ENCODE assay signal across 11 cellular contexts in the genomic region with DNA sequence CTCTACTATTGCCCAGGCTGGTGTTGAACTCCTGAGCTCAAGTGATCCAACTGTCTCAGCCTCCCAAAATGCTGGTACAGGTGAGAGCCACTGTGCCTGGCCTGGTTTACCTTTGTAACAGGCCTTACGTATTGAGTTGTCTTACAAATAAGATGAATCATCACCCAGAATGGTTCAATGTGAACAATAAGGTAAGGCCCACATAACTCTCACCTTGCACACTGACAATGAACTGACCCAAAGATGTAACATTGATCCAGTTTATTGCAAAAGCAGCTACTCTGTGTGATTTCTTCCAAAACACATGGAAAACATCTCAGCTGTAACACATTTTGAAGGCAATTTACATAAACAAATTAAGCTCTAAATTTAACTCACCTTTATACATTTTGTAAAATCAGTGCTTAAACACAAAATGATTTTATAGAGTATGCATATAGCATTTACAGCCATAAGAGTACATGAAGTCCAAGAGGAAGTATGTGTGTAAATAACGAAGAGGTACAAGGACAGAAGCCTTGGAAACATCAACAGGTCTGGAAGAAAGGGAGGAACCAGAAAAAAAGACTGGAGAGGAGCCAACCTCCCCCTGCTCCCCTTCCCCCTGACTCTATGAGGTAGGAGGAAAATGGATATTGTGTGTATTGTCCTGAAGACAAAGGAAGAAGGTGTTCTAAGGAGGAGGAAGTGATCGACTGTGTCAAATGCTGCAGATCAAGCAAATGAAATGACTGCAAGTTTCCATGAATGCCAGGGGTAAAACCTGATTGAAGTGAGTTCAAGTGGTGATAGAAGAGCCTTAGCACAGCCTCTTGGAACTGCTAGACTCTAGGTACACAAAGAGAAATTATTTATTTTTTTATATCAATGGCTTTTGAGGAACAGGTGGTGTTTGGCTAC. TPM values are rescaled to one million over a fixed set of nuclear protein-coding genes. Genes with fewer than 3 reads are reported as not detected.
DNase-seq lines count a peak whose midpoint lies in the region; ATAC-seq, FAIRE-seq and TF ChIP-seq lines count a peak whose summit lies in the region.
"Had no signal": no experiment of that assay in that cellular context is flagged by ENCODE, and none has a peak within 500 bp of the region (broad histone marks: within the 10 kb centered on the region; RNA-seq: fewer than 3 reads in every experiment).

No MANE protein-coding gene starts in this region.

- H3K27ac Mint-ChIP-seq in T-helper 1 cell treated with Interleukin-12 subunit alpha and Interleukin-12 subunit beta and Interleukin-4 antibody, amounts not matched to agents 30 μg/mL and 1 μg/mL, for 36 hours, result peak overlapping the region; percentile 75
- H3K27ac Mint-ChIP-seq: progenitor cell of endocrine pancreas had no signal

- H3K9me3 ChIP-seq in mammary epithelial cell (replicated peaks; ENCODE audit: insufficient read depth, low read length) (no peaks in the 10 kb centered on the region), pancreas (no peaks in the 10 kb centered on the region)
- H3K9me3 ChIP-seq: suprapubic skin had no signal

- in situ Hi-C loops in mammary epithelial cell (cut with MboI; ENCODE audit: low sequenced_read_pairs in 2 of 2), result no loop called here

- H3K36me3 Mint-ChIP-seq in T-helper 1 cell treated with Interleukin-12 subunit alpha and Interleukin-12 subunit beta and Interleukin-4 antibody, amounts not matched to agents 30 μg/mL and 1 μg/mL, for 36 hours (ENCODE audit: low read depth), result peaks cover 3% of the 10 kb centered on the region

- CTCF ChIA-PET in mammary epithelial cell (lab: Charles Lee; ENCODE audit: low non-redundant PET), result no interaction called here

- no peaks in the 10 kb centered on the region for H4K20me1 ChIP-seq in mammary epithelial cell (ENCODE audit: insufficient read depth, low read length)

- no peaks in the 10 kb centered on the region for H3K27me3 ChIP-seq in mammary epithelial cell (ENCODE audit: insufficient read depth, low read length)
- no peaks in the 10 kb centered on the region for H3K27me3 ChIP-seq in pancreas
- H3K27me3 ChIP-seq: suprapubic skin had no signal

- DNase-seq in T-helper 1 cell (no peak), NCI-H69 (lab: John Stamatoyannopoulos, UW) (peak; percentile 13), mammary epithelial cell (peak; percentile 32), pancreas (no peak), SW480 (ENCODE audit: low spot score) (no peak), DMS 273 treated with DMSO at 0.1 percent for 48 hours (lab: John Stamatoyannopoulos, UW) (no peak)
- DNase-seq: NCI-H1930 had no signal

- no peaks in the 10 kb centered on the region for H3K36me3 ChIP-seq in mammary epithelial cell (ENCODE audit: insufficient read depth, low read length)
- H3K36me3 ChIP-seq in pancreas, result no peaks in the 10 kb centered on the region
- H3K36me3 ChIP-seq: suprapubic skin had no signal

- no peak overlapping the region for H3K4me3 ChIP-seq in mammary epithelial cell (replicated peaks in 1 of 3; ENCODE audit: insufficient read depth in 1 of 3, low read depth in 2 of 3, low read length in 3 of 3)
- H3K4me3 ChIP-seq in pancreas, result no peak overlapping the region
- H3K4me3 ChIP-seq: suprapubic skin had no signal

- H3K4me1 ChIP-seq in mammary epithelial cell (ENCODE audit: insufficient read depth, low read length), result peaks cover 6% of the 10 kb centered on the region
- peaks cover 0 to 2% (median 0%) of the 10 kb centered on the region in 3 donors for H3K4me1 ChIP-seq in pancreas

- dilution Hi-C loops in mammary epithelial cell (cut with HindIII; ENCODE audit: low sequenced_read_pairs), result no loop called here

- intact Hi-C loops in mammary epithelial cell (cut with micrococcal nuclease) (no loop called here), pancreas (cut with DNase I) (no loop called here)

- H2AFZ ChIP-seq in mammary epithelial cell (ENCODE audit: low read depth, low read length), result no peak overlapping the region

- BruUV-seq in mammary epithelial cell (replicated peaks; lab: Mats Ljungman, UMichigan), result no TSS peak

- H3K79me2 ChIP-seq in mammary epithelial cell (ENCODE audit: insufficient read depth, low read length), result no peaks in the 10 kb centered on the region

- no peak overlapping the region for H3K4me2 ChIP-seq in mammary epithelial cell (ENCODE audit: insufficient read depth, low read depth, low read length)

- H3K9me3 Mint-ChIP-seq in T-helper 1 cell treated with Interleukin-12 subunit alpha and Interleukin-12 subunit beta and Interleukin-4 antibody, amounts not matched to agents 30 μg/mL and 1 μg/mL, for 36 hours, result no peaks in the 10 kb centered on the region

- H3K4me1 Mint-ChIP-seq in T-helper 1 cell treated with Interleukin-12 subunit alpha and Interleukin-12 subunit beta and Interleukin-4 antibody, amounts not matched to agents 30 μg/mL and 1 μg/mL, for 36 hours (ENCODE audit: low read depth), result peaks cover 33% of the 10 kb centered on the region

- no peaks in the 10 kb centered on the region for H3K27me3 Mint-ChIP-seq in T-helper 1 cell treated with Interleukin-12 subunit alpha and Interleukin-12 subunit beta and Interleukin-4 antibody, amounts not matched to agents 30 μg/mL and 1 μg/mL, for 36 hours (ENCODE audit: low read depth)
- H3K27me3 Mint-ChIP-seq: progenitor cell of endocrine pancreas had no signal

- no peak overlapping the region for H3K9ac ChIP-seq in mammary epithelial cell (ENCODE audit: insufficient read depth, low read length)

- WGBS in mammary epithelial cell (ENCODE audit: low coverage, missing lambda C conversion rate), result 62% methylated on average over 3 of the region's 3 CpGs
- 43 to 46% methylated on average over 3 of the region's 3 CpGs for WGBS in pancreas, 2 donors

- H3K4me3 Mint-ChIP-seq in T-helper 1 cell treated with Interleukin-12 subunit alpha and Interleukin-12 subunit beta and Interleukin-4 antibody, amounts not matched to agents 30 μg/mL and 1 μg/mL, for 36 hours, result no peak overlapping the region

- TF ChIP-seq CTCF in mammary epithelial cell (conservative IDR thresholded peaks at IDR 0.05 in 1 of 2, IDR thresholded peaks at IDR 0.05 in 1 of 2; ENCODE audit: extremely low read depth in 1 of 2, insufficient read depth in 1 of 2, low read depth in 1 of 2, low read length in 2 of 2), result no peak
- TF ChIP-seq CTCF in pancreas (IDR thresholded peaks at IDR 0.05), result no peak

- ATAC-seq in pancreas (peak; percentile 54 to 78 (median 59)), HG03025 (IDR thresholded peaks at IDR 0.05; ENCODE audit: low FRiP score, unreplicated experiment) (no peak)

- FAIRE-seq in pancreas (lab: Jason Lieb, UNC), result no peak

- H3K27ac ChIP-seq in mammary epithelial cell (ENCODE audit: insufficient read depth, low read depth, low read length) (no peak overlapping the region), pancreas (peak overlapping the region in 2 of 4 donors; percentile 24 to 48)
- H3K27ac ChIP-seq: suprapubic skin had no signal

RNA-seq across cellular contexts. Expression of gene WDFY1, which starts 5.6 kb away (rescaled TPM):
- total RNA-seq in mammary epithelial cell (10 to 100 TPM; 55.6 to 96.0 TPM), pancreas (10 to 100 TPM; 13.5 to 25.9 (median 17.1) TPM)
- polyA plus RNA-seq in mammary epithelial cell (42.8 TPM), pancreas (1 to 10 TPM; 5.5 to 8.2 TPM)
- 69.1 TPM for polyA minus RNA-seq in mammary epithelial cell

RNA-seq across cellular contexts. Expression of gene MRPL44, which starts 6.6 kb away (rescaled TPM):
- 10 to 100 TPM; 24.2 to 27.2 TPM for total RNA-seq in mammary epithelial cell
- polyA plus RNA-seq in mammary epithelial cell, result 22.8 TPM
- 27.3 TPM for polyA minus RNA-seq in mammary epithelial cell
- total RNA-seq in pancreas, result 10 to 100 TPM in 3 of 6 donors, 1 to 10 TPM in 3; 6.8 to 11.5 (median 9.6) TPM
- 10 to 100 TPM in 1 of 2 donors, 1 to 10 TPM in 1; 5.9 to 12.7 TPM for polyA plus RNA-seq in pancreas

Comparison
In these comparisons a context has a peak if more than half of its experiments do, and no peak if none do; other contexts are left out.
1. DNase-seq: peak in NCI-H69 (single experiment) and mammary epithelial cell (single experiment); none in T-helper 1 cell (0 of 5), pancreas (0 of 6), SW480 (single experiment) and DMS 273 treated with DMSO at 0.1 percent for 48 hours (single experiment).